In the genomic region with DNA sequence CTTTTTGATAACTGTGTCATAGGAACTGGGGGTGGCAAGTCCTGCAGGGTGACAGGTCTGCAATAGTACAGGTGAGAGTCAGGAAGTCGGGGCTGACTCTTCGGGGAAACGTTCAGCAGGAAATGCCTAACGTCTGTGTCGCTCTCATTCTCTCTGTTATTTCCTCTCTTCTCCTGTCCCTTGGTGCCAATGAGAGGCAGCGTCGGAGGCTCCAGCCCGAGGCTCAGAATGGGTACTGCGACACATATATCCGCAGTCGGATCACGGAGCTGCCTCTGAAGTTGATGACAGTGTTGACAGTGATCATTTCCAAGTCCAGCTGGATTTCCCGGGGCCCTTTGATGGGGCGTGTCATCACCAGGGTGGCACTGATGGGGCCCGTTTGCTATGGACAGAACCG, we compare ENCODE assay signal across 10 cellular contexts. TPM values are rescaled to one million over a fixed set of nuclear protein-coding genes. Genes with fewer than 3 reads are reported as not detected.
A peak's percentile ranks its signal among the peaks of the same experiment; 100 is the strongest.
DNase-seq lines count a peak whose midpoint lies in the region; ATAC-seq, FAIRE-seq and TF ChIP-seq lines count a peak whose summit lies in the region.
"Had no signal": no experiment of that assay in that cellular context is flagged by ENCODE, and none has a peak within 500 bp of the region (broad histone marks: within the 10 kb centered on the region; RNA-seq: fewer than 3 reads in every experiment).

No MANE protein-coding gene starts in this region.

- no peak for ATAC-seq in HG02884 (IDR thresholded peaks at IDR 0.05; ENCODE audit: unreplicated experiment)

- no peak for TF ChIP-seq CTCF in endothelial cell (IDR thresholded peaks at IDR 0.05; ENCODE audit: unreplicated experiment)

- H3K4me1 ChIP-seq in mesodermal cell (ENCODE audit: control insufficient read depth, insufficient read depth, low read length, poor library complexity, severe bottlenecking), result peaks cover 15% of the 10 kb centered on the region

- TF ChIP-seq POLR2A in GM12891 (IDR thresholded peaks at IDR 0.05; ENCODE audit: low read depth, low read length), result no peak

- FAIRE-seq in GM12891 (lab: Jason Lieb, UNC), result no peak

- H3K36me3 Mint-ChIP-seq in endothelial cell (ENCODE audit: low read depth, unreplicated experiment), result no peaks in the 10 kb centered on the region

- H3K27ac Mint-ChIP-seq in endothelial cell (ENCODE audit: unreplicated experiment), result no peak overlapping the region

- H3K9me3 ChIP-seq in mesodermal cell (ENCODE audit: control insufficient read depth, low read length), result peaks cover 3% of the 10 kb centered on the region

- H3K27me3 Mint-ChIP-seq in endothelial cell (ENCODE audit: unreplicated experiment), result no peaks in the 10 kb centered on the region

- DNase-seq in stimulated activated CD4-positive, alpha-beta T cell treated with anti-CD3 and anti-CD28 coated beads, Interleukin-12 subunit alpha, Interleukin-12 subunit beta, amount 100 ng/mL, for 4 hours, result peak; percentile 42
- no peak for DNase-seq in stimulated activated CD4-positive, alpha-beta T cell treated with anti-CD3 and anti-CD28 coated beads, Interleukin-2, amount 100 ng/mL, for 48 hours
- peak; percentile 30 for DNase-seq in activated gamma-delta T cell (lab: John Stamatoyannopoulos, UW)
- no peak for DNase-seq in globus pallidus (ENCODE audit: low spot score)
- DNase-seq in GM12891 (ENCODE audit: insufficient read length, low spot score), result no peak
- DNase-seq in endothelial cell (ENCODE audit: low spot score), result no peak

- H3K9me3 Mint-ChIP-seq in endothelial cell (ENCODE audit: unreplicated experiment), result no peaks in the 10 kb centered on the region

- H3K27ac ChIP-seq in mesodermal cell (ENCODE audit: low read depth, low read length, severe bottlenecking), result peak overlapping the region; percentile 24
- H3K27ac ChIP-seq: cardiac muscle cell, PC-9 had no signal

- no peaks in the 10 kb centered on the region for H3K36me3 ChIP-seq in mesodermal cell (ENCODE audit: control insufficient read depth, insufficient read depth, low read length)
- H3K36me3 ChIP-seq: cardiac muscle cell had no signal

- 85 to 86% methylated on average over 13 to 16 of the region's 16 CpGs for WGBS in mesodermal cell (ENCODE audit: insufficient coverage in 2 of 2), 2 experiments

- peaks cover 20% of the 10 kb centered on the region for H3K4me1 Mint-ChIP-seq in endothelial cell (ENCODE audit: unreplicated experiment)

- H3K4me3 ChIP-seq in mesodermal cell (ENCODE audit: extremely low read depth, insufficient read depth, low read length, poor library complexity, severe bottlenecking), result no peak overlapping the region
- H3K4me3 ChIP-seq: cardiac muscle cell, PC-9 had no signal

- no peak overlapping the region for H3K4me3 Mint-ChIP-seq in endothelial cell (ENCODE audit: unreplicated experiment)

TF ChIP-seq in GM12891, 5 proteins besides CTCF, POLR2A, EP300 and RAD21:
- TF ChIP-seq SPI1 (IDR thresholded peaks at IDR 0.05; ENCODE audit: low read depth, low read length), result no peak
- no peak for TF ChIP-seq TAF1 (IDR thresholded peaks at IDR 0.05; ENCODE audit: low read depth, low read length)
- no peak for TF ChIP-seq POU2F2 (IDR thresholded peaks at IDR 0.05; ENCODE audit: low read depth, low read length)
- no peak for TF ChIP-seq POLR2AphosphoS5 (IDR thresholded peaks at IDR 0.05; ENCODE audit: low read depth, low read length)
- TF ChIP-seq PAX5 (IDR thresholded peaks at IDR 0.05; ENCODE audit: insufficient read depth, low read length, severe bottlenecking), result no peak

RNA-seq across cellular contexts. Expression of a gene that starts 2.7 kb away (rescaled TPM):
- 1.1 TPM for polyA plus RNA-seq in mesodermal cell (2013, experiment 1 of 2)
- polyA plus RNA-seq in mesodermal cell (2013, experiment 2 of 2), result 1.5 TPM
- 3.5 TPM for polyA plus RNA-seq in GM12891 (2012; ENCODE audit: low read depth, missing spikeins)
- total RNA-seq in endothelial cell (ENCODE audit: unreplicated experiment), result 1.4 TPM

Comparison
In these comparisons a context has a peak if more than half of its experiments do, and no peak if none do; other contexts are left out.
1. DNase-seq: peak in stimulated activated CD4-positive, alpha-beta T cell treated with anti-CD3 and anti-CD28 coated beads, Interleukin-12 subunit alpha, Interleukin-12 subunit beta, amount 100 ng/mL, for 4 hours (single experiment) and activated gamma-delta T cell (single experiment); none in stimulated activated CD4-positive, alpha-beta T cell treated with anti-CD3 and anti-CD28 coated beads, Interleukin-2, amount 100 ng/mL, for 48 hours (0 of 2), globus pallidus (single experiment), GM12891 (single experiment) and endothelial cell (single experiment).